In the genomic region with DNA sequence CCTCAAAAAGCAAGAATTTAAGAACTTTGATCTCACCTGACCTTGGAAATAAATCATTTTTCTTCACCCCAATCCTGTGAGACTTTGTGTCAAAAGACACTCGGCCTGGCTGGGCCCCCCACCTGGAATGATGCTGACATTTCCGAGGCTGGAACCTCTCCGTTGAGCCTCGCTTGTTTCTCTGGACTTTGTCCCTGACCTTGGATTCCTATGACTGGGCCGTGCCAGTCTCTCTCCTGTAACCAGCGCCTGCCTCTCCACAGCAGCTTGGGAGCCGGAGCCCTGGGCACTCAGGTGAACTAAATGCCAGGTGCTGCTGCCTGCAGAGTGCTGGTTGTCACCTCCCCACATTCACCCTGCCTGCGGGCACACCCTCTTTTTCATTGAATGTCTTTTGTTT, we compare ENCODE assay signal across 18 cellular contexts.
DNase-seq lines count a peak whose midpoint lies in the region; ATAC-seq and TF ChIP-seq lines count a peak whose summit lies in the region.
"Had no signal": no experiment of that assay in that cellular context is flagged by ENCODE, and none has a peak within 500 bp of the region (broad histone marks: within the 10 kb centered on the region; RNA-seq: fewer than 3 reads in every experiment).

No MANE protein-coding gene starts in this region.

- H3K9me3 ChIP-seq in BLaER1 (peaks cover 15% of the 10 kb centered on the region), mucosa of descending colon (no peaks in the 10 kb centered on the region), esophagus squamous epithelium (no peaks in the 10 kb centered on the region)
- H3K9me3 ChIP-seq: adrenal gland had no signal

- H3K4me3 ChIP-seq in BLaER1 (no peak overlapping the region), mucosa of descending colon (no peak overlapping the region), esophagus squamous epithelium (no peak overlapping the region)
- H3K4me3 ChIP-seq: adrenal gland had no signal

- intact Hi-C loops in mucosa of descending colon (cut with DNase I, micrococcal nuclease), result no loop called here
- intact Hi-C loops in esophagus squamous epithelium (cut with DNase I), result no loop called here

- ATAC-seq in mucosa of descending colon, result peak; percentile 76
- ATAC-seq in HG02981 (IDR thresholded peaks at IDR 0.05; ENCODE audit: unreplicated experiment), result no peak
- ATAC-seq: naive thymus-derived CD8-positive, alpha-beta T cell had no signal

- no peak for TF ChIP-seq CTCF in VCaP (conservative IDR thresholded peaks at IDR 0.05)
- TF ChIP-seq CTCF in mucosa of descending colon (IDR thresholded peaks at IDR 0.05), result no peak
- no peak for TF ChIP-seq CTCF in esophagus squamous epithelium (IDR thresholded peaks at IDR 0.05)

- H3K27me3 ChIP-seq in BLaER1 (no peaks in the 10 kb centered on the region), esophagus squamous epithelium (no peaks in the 10 kb centered on the region)
- H3K27me3 ChIP-seq: adrenal gland had no signal

- H3K36me3 ChIP-seq in BLaER1, result 0 out of 2 replicates have a peak, but pooled peaks cover 19% of the 10 kb centered on the region
- no peaks in the 10 kb centered on the region for H3K36me3 ChIP-seq in mucosa of descending colon (ENCODE audit: low read depth)
- no peaks in the 10 kb centered on the region for H3K36me3 ChIP-seq in esophagus squamous epithelium
- H3K36me3 ChIP-seq: adrenal gland had no signal

- no peaks in the 10 kb centered on the region for H4K20me1 ChIP-seq in BLaER1

- H3K4me1 ChIP-seq in BLaER1 (peaks cover 65% of the 10 kb centered on the region), mucosa of descending colon (ENCODE audit: low read depth) (peaks cover 10% of the 10 kb centered on the region), esophagus squamous epithelium (peaks cover 0 to 16% (median under 1%) of the 10 kb centered on the region in 3 donors)
- H3K4me1 ChIP-seq: adrenal gland had no signal

- no peak for TF ChIP-seq POLR2A in esophagus squamous epithelium (IDR thresholded peaks at IDR 0.05)

- 81 to 90% methylated on average over 8 of the region's 8 CpGs for WGBS in esophagus squamous epithelium, 2 donors

- peak; percentile 50 for DNase-seq in COLO668 (lab: John Stamatoyannopoulos, UW; ENCODE audit: unreplicated experiment)
- DNase-seq in mucosa of descending colon, result peak; percentile 52 to 65 (median 62)
- DNase-seq in esophagus squamous epithelium (lab: John Stamatoyannopoulos, UW), result no peak
- DNase-seq in stimulated activated CD4-positive, alpha-beta T cell treated with anti-CD3 and anti-CD28 coated beads, Interleukin-15, amount 100 ng/mL, for 24 hours, result no peak
- DNase-seq: activated CD4-positive, alpha-beta T cell treated with anti-CD3 and anti-CD28 coated beads for 48 hours; activated effector memory CD4-positive, alpha-beta T cell treated with anti-CD3 and anti-CD28 coated beads, Interleukin-2, amount 50 U/mL, for 16 hours; activated T-cell treated with anti-CD3 and anti-CD28 coated beads, Interleukin-2, amount 50 U/mL, for 1 hour; adrenal gland; KG1; MM.1S; naive thymus-derived CD8-positive, alpha-beta T cell; NCI-H510A treated with DMSO at 0.1 percent for 48 hours; occipital lobe had no signal

- H3K4me2 ChIP-seq in BLaER1, result no peak overlapping the region

- H3K9ac ChIP-seq in BLaER1, result no peak overlapping the region

- H3K27ac ChIP-seq in BLaER1, result peak overlapping the region; percentile 76
- H3K27ac ChIP-seq in VCaP, result peak overlapping the region; percentile 18; the same call in 1 of the 2 replicates
- no peak overlapping the region for H3K27ac ChIP-seq in esophagus squamous epithelium
- H3K27ac ChIP-seq: adrenal gland, C4-2B, RWPE1 had no signal

Comparison
In these comparisons a context has a peak if more than half of its experiments do, and no peak if none do; other contexts are left out.
1. H3K27ac ChIP-seq: peak in BLaER1 (single experiment) and VCaP (single experiment); none in esophagus squamous epithelium (0 of 4).
2. DNase-seq: peak in COLO668 (single experiment) and mucosa of descending colon (3 of 3); none in esophagus squamous epithelium (single experiment) and stimulated activated CD4-positive, alpha-beta T cell treated with anti-CD3 and anti-CD28 coated beads, Interleukin-15, amount 100 ng/mL, for 24 hours (single experiment).